ENCODE assay signal across 1 cellular context in the genomic region with DNA sequence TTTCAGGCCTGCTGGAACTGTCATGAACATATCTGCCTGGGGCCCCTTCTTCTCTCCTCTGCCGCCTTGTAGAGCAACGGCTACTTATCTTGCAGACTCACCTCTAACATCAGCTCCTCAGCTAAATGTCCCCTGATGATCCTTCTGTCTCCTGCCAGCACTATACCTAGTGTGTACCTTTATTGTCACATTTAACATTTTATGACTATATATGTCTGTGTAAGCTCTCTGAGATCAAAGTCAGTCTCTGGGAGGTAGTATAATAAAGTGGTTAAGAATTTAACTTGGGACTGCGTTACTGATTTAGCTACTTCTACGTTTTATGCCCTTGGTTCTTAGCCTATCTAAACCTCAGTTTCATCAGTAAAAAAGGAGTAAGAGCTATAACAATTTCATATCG.
TF ChIP-seq lines count a peak whose summit lies in the region.

No MANE protein-coding gene starts in this region.

TF ChIP-seq in HCT116, 20 proteins besides CTCF, POLR2A, EP300 and RAD21 (continued from another document):
- no peak for TF ChIP-seq POLR2AphosphoS5 (IDR thresholded peaks at IDR 0.05; ENCODE audit: low read depth, low read length)
TF ChIP-seq in HCT116: peak in this region for 0.
